Comparison of ENCODE assay signal across 2 cellular contexts in the genomic region with DNA sequence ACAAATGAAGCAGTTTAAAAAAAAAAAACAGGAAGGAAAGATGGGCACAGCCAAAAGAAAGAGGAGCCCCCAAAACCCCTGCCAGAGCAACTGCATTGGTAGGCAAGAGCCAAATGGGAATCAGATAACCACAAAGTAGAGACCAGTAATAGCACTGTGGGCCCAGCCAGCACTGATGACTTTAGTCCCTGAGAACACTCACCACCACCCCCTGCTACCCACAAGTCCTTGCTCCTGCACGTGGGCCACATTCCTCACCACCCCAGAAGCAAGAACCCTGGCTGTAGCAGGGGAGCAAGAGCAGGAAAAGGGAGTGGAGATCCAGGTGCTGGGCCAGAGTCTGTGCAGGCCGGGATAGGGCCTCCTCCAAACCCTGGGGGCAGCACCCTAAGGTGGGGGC.
TF ChIP-seq lines count a peak whose summit lies in the region.

No MANE protein-coding gene starts in this region.

TF ChIP-seq in IMR-90, 13 proteins besides CTCF, POLR2A, EP300 and RAD21:
- TF ChIP-seq FOS (IDR thresholded peaks at IDR 0.05; ENCODE audit: low read depth, low read length) (no peak), MAZ (IDR thresholded peaks at IDR 0.05; ENCODE audit: borderline replicate concordance, low read depth, low read length) (no peak)

TF ChIP-seq in K562, 482 proteins besides CTCF, POLR2A, EP300 and RAD21:
- TF ChIP-seq, protein P1, sequence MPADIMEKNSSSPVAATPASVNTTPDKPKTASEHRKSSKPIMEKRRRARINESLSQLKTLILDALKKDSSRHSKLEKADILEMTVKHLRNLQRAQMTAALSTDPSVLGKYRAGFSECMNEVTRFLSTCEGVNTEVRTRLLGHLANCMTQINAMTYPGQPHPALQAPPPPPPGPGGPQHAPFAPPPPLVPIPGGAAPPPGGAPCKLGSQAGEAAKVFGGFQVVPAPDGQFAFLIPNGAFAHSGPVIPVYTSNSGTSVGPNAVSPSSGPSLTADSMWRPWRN (IDR thresholded peaks at IDR 0.05; ENCODE audit: low read depth), result no peak
- TF ChIP-seq ZNF764 (CRISPR knock-in tag; IDR thresholded peaks at IDR 0.05; ENCODE audit: low read depth), result no peak
- TF ChIP-seq, protein P2, sequence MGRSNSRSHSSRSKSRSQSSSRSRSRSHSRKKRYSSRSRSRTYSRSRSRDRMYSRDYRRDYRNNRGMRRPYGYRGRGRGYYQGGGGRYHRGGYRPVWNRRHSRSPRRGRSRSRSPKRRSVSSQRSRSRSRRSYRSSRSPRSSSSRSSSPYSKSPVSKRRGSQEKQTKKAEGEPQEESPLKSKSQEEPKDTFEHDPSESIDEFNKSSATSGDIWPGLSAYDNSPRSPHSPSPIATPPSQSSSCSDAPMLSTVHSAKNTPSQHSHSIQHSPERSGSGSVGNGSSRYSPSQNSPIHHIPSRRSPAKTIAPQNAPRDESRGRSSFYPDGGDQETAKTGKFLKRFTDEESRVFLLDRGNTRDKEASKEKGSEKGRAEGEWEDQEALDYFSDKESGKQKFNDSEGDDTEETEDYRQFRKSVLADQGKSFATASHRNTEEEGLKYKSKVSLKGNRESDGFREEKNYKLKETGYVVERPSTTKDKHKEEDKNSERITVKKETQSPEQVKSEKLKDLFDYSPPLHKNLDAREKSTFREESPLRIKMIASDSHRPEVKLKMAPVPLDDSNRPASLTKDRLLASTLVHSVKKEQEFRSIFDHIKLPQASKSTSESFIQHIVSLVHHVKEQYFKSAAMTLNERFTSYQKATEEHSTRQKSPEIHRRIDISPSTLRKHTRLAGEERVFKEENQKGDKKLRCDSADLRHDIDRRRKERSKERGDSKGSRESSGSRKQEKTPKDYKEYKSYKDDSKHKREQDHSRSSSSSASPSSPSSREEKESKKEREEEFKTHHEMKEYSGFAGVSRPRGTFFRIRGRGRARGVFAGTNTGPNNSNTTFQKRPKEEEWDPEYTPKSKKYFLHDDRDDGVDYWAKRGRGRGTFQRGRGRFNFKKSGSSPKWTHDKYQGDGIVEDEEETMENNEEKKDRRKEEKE (IDR thresholded peaks at IDR 0.05; ENCODE audit: borderline replicate concordance in 1 of 2, control insufficient read depth in 1 of 2, low read depth in 2 of 2, low read length in 1 of 2), result no peak
- TF ChIP-seq KAT8 (IDR thresholded peaks at IDR 0.05; ENCODE audit: low read depth), result no peak
- TF ChIP-seq, protein P3, sequence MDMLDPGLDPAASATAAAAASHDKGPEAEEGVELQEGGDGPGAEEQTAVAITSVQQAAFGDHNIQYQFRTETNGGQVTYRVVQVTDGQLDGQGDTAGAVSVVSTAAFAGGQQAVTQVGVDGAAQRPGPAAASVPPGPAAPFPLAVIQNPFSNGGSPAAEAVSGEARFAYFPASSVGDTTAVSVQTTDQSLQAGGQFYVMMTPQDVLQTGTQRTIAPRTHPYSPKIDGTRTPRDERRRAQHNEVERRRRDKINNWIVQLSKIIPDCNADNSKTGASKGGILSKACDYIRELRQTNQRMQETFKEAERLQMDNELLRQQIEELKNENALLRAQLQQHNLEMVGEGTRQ (CRISPR knock-in tag; IDR thresholded peaks at IDR 0.05), result 0 out of 2 replicates have a peak, but pooled peaks have one; percentile 37
- no peak for TF ChIP-seq ZBTB8A (IDR thresholded peaks at IDR 0.05; ENCODE audit: partially characterized antibody)
- no peak for TF ChIP-seq CHD2 (IDR thresholded peaks at IDR 0.05; ENCODE audit: low read depth, low read length)
- no peak for TF ChIP-seq CREM (IDR thresholded peaks at IDR 0.05; ENCODE audit: low read depth)
- TF ChIP-seq, protein P4, sequence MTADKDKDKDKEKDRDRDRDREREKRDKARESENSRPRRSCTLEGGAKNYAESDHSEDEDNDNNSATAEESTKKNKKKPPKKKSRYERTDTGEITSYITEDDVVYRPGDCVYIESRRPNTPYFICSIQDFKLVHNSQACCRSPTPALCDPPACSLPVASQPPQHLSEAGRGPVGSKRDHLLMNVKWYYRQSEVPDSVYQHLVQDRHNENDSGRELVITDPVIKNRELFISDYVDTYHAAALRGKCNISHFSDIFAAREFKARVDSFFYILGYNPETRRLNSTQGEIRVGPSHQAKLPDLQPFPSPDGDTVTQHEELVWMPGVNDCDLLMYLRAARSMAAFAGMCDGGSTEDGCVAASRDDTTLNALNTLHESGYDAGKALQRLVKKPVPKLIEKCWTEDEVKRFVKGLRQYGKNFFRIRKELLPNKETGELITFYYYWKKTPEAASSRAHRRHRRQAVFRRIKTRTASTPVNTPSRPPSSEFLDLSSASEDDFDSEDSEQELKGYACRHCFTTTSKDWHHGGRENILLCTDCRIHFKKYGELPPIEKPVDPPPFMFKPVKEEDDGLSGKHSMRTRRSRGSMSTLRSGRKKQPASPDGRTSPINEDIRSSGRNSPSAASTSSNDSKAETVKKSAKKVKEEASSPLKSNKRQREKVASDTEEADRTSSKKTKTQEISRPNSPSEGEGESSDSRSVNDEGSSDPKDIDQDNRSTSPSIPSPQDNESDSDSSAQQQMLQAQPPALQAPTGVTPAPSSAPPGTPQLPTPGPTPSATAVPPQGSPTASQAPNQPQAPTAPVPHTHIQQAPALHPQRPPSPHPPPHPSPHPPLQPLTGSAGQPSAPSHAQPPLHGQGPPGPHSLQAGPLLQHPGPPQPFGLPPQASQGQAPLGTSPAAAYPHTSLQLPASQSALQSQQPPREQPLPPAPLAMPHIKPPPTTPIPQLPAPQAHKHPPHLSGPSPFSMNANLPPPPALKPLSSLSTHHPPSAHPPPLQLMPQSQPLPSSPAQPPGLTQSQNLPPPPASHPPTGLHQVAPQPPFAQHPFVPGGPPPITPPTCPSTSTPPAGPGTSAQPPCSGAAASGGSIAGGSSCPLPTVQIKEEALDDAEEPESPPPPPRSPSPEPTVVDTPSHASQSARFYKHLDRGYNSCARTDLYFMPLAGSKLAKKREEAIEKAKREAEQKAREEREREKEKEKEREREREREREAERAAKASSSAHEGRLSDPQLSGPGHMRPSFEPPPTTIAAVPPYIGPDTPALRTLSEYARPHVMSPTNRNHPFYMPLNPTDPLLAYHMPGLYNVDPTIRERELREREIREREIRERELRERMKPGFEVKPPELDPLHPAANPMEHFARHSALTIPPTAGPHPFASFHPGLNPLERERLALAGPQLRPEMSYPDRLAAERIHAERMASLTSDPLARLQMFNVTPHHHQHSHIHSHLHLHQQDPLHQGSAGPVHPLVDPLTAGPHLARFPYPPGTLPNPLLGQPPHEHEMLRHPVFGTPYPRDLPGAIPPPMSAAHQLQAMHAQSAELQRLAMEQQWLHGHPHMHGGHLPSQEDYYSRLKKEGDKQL (CRISPR knock-in tag; IDR thresholded peaks at IDR 0.05; ENCODE audit: borderline replicate concordance), result no peak
- TF ChIP-seq, protein P5, sequence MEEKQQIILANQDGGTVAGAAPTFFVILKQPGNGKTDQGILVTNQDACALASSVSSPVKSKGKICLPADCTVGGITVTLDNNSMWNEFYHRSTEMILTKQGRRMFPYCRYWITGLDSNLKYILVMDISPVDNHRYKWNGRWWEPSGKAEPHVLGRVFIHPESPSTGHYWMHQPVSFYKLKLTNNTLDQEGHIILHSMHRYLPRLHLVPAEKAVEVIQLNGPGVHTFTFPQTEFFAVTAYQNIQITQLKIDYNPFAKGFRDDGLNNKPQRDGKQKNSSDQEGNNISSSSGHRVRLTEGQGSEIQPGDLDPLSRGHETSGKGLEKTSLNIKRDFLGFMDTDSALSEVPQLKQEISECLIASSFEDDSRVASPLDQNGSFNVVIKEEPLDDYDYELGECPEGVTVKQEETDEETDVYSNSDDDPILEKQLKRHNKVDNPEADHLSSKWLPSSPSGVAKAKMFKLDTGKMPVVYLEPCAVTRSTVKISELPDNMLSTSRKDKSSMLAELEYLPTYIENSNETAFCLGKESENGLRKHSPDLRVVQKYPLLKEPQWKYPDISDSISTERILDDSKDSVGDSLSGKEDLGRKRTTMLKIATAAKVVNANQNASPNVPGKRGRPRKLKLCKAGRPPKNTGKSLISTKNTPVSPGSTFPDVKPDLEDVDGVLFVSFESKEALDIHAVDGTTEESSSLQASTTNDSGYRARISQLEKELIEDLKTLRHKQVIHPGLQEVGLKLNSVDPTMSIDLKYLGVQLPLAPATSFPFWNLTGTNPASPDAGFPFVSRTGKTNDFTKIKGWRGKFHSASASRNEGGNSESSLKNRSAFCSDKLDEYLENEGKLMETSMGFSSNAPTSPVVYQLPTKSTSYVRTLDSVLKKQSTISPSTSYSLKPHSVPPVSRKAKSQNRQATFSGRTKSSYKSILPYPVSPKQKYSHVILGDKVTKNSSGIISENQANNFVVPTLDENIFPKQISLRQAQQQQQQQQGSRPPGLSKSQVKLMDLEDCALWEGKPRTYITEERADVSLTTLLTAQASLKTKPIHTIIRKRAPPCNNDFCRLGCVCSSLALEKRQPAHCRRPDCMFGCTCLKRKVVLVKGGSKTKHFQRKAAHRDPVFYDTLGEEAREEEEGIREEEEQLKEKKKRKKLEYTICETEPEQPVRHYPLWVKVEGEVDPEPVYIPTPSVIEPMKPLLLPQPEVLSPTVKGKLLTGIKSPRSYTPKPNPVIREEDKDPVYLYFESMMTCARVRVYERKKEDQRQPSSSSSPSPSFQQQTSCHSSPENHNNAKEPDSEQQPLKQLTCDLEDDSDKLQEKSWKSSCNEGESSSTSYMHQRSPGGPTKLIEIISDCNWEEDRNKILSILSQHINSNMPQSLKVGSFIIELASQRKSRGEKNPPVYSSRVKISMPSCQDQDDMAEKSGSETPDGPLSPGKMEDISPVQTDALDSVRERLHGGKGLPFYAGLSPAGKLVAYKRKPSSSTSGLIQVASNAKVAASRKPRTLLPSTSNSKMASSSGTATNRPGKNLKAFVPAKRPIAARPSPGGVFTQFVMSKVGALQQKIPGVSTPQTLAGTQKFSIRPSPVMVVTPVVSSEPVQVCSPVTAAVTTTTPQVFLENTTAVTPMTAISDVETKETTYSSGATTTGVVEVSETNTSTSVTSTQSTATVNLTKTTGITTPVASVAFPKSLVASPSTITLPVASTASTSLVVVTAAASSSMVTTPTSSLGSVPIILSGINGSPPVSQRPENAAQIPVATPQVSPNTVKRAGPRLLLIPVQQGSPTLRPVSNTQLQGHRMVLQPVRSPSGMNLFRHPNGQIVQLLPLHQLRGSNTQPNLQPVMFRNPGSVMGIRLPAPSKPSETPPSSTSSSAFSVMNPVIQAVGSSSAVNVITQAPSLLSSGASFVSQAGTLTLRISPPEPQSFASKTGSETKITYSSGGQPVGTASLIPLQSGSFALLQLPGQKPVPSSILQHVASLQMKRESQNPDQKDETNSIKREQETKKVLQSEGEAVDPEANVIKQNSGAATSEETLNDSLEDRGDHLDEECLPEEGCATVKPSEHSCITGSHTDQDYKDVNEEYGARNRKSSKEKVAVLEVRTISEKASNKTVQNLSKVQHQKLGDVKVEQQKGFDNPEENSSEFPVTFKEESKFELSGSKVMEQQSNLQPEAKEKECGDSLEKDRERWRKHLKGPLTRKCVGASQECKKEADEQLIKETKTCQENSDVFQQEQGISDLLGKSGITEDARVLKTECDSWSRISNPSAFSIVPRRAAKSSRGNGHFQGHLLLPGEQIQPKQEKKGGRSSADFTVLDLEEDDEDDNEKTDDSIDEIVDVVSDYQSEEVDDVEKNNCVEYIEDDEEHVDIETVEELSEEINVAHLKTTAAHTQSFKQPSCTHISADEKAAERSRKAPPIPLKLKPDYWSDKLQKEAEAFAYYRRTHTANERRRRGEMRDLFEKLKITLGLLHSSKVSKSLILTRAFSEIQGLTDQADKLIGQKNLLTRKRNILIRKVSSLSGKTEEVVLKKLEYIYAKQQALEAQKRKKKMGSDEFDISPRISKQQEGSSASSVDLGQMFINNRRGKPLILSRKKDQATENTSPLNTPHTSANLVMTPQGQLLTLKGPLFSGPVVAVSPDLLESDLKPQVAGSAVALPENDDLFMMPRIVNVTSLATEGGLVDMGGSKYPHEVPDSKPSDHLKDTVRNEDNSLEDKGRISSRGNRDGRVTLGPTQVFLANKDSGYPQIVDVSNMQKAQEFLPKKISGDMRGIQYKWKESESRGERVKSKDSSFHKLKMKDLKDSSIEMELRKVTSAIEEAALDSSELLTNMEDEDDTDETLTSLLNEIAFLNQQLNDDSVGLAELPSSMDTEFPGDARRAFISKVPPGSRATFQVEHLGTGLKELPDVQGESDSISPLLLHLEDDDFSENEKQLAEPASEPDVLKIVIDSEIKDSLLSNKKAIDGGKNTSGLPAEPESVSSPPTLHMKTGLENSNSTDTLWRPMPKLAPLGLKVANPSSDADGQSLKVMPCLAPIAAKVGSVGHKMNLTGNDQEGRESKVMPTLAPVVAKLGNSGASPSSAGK (IDR thresholded peaks at IDR 0.05), result 0 out of 2 replicates have a peak, but pooled peaks have one; percentile 49
- 0 out of 2 replicates have a peak, but pooled peaks have one; percentile 52 for TF ChIP-seq ZNF143 (CRISPR knock-in tag; IDR thresholded peaks at IDR 0.05)
- peak; percentile 59; the same call in 1 of the 2 replicates for TF ChIP-seq BHLHE40 (IDR thresholded peaks at IDR 0.05; ENCODE audit: low read length)
- TF ChIP-seq BCOR (IDR thresholded peaks at IDR 0.05), result 0 out of 2 replicates have a peak, but pooled peaks have one; percentile 4
- TF ChIP-seq JUND (IDR thresholded peaks at IDR 0.05; ENCODE audit: borderline replicate concordance, low read depth, low read length), result no peak
- TF ChIP-seq JUND (tag; IDR thresholded peaks at IDR 0.05; ENCODE audit: borderline replicate concordance, low read depth, low read length), result 0 out of 3 replicates have a peak, but pooled peaks have one; percentile 3
- no peak for TF ChIP-seq EGR1 (conservative IDR thresholded peaks at IDR 0.05)
